23 cellular contexts compared by ENCODE assay signal in genomic region chr13:59326717-59327116, GRCh38.
"Had no signal": no experiment of that assay in that cellular context is flagged by ENCODE, and none has a peak within 500 bp of the region (broad histone marks: within the 10 kb centered on the region; RNA-seq: fewer than 3 reads in every experiment).

No MANE protein-coding gene starts in this region.

- H3K9me3 ChIP-seq: esophagus muscularis mucosa, gastrocnemius medialis, heart right ventricle, lower lobe of right lung had no signal

- H3K27me3 ChIP-seq: dorsolateral prefrontal cortex, esophagus muscularis mucosa, foreskin keratinocyte, gastrocnemius medialis, heart right ventricle had no signal

- H3K4me1 ChIP-seq: esophagus muscularis mucosa, foreskin keratinocyte, gastrocnemius medialis, heart right ventricle, lower lobe of right lung had no signal

- H3K36me3 ChIP-seq: esophagus muscularis mucosa, gastrocnemius medialis, heart right ventricle, lower lobe of right lung had no signal

- ATAC-seq: foreskin keratinocyte; gastrocnemius medialis; heart right ventricle; left colon; left lobe of liver; left ventricle myocardium superior; lower lobe of right lung; naive thymus-derived CD4-positive, alpha-beta T cell had no signal

- H3K27ac ChIP-seq: coronary artery, dorsolateral prefrontal cortex, esophagus muscularis mucosa, foreskin keratinocyte, gastrocnemius medialis, heart right ventricle, lower lobe of right lung had no signal

- DNase-seq: dermis blood vessel endothelial cell; dorsolateral prefrontal cortex; effector CD4-positive, alpha-beta T cell; effector memory CD4-positive, alpha-beta T cell; foreskin keratinocyte; gastrocnemius medialis; glutamatergic neuron; head of caudate nucleus; heart right ventricle; hypothalamus; immature natural killer cell; islet precursor cell; kidney; kidney glomerular epithelial cell; left colon; left ventricle myocardium superior; lower lobe of right lung; mesendoderm; midbrain; naive thymus-derived CD4-positive, alpha-beta T cell had no signal

- H3K4me3 ChIP-seq: coronary artery, dorsolateral prefrontal cortex, esophagus muscularis mucosa, gastrocnemius medialis, heart right ventricle, lower lobe of right lung had no signal
